8 cellular contexts compared by ENCODE assay signal in the genomic region with DNA sequence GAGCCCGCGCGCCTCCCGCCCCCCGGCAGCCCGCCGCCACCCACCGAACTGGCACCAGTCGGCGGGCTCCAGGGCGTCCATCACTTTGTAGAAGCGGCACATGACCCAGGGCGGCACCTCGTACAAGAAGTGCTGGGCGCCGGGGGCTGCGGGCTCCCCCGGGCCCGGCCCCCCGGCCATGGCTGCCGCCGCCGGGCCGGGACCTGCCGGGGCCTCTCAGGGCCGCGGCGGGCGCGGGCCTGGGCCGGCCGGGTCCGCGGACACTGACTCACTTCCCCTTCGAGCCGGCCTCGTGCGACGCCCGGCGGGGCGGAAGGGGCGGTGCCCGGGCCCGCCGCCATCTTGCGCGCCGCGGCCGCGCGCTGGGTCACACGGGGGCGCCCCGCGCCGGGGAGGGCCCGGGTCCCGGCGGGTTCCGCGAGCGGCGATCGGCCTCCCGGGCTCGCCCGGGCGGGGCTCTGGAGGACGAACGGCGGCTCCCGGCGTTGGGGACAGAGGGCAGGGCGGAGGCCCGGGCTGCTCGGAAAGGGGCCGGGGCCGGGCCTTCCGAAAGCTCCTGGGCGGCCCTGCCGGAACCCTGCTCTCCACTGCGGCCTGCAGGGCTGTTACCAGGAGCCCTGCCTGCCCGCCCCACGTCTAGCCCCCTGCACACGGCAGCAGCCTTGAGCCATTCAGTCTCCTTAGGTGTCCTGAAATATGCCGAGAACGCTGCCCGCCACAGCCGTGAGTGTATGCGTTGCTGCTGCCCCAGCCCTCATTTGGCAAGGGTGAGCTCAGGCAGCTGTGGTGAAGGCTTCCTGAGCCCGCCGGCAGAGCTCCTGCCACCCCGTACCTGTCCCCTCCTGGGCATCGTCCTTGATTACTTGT. TPM values are rescaled to one million over a fixed set of nuclear protein-coding genes. Genes with fewer than 3 reads are reported as not detected.
DNase-seq lines count a peak whose midpoint lies in the region; ATAC-seq, FAIRE-seq and TF ChIP-seq lines count a peak whose summit lies in the region.

Gene IRAK1 (minus strand): TSS at position 270 of the 867 bp plus-strand sequence. CDS start 90 bp downstream, at position 180.

- H3K9me2 ChIP-seq in HCT116 (ENCODE audit: insufficient read depth), result no peaks in the 10 kb centered on the region

- peak within 1 kb of the TSS; percentile 88 for H3K9ac ChIP-seq in HCT116 (ENCODE audit: low read length)

- H3K9me3 ChIP-seq in HCT116 (ENCODE audit: control insufficient read depth in 1 of 2, insufficient read depth in 1 of 2, low read depth in 1 of 2, low read length in 2 of 2), result no peaks in the 10 kb centered on the region
- no peaks in the 10 kb centered on the region for H3K9me3 ChIP-seq in left lung

- TF ChIP-seq CTCF in HCT116 (IDR thresholded peaks at IDR 0.05 in 2 of 3, conservative IDR thresholded peaks at IDR 0.05 in 1 of 3; ENCODE audit: borderline replicate concordance in 1 of 3, insufficient read depth in 1 of 3, low read depth in 2 of 3, low read length in 2 of 3) (no peak), left lung (IDR thresholded peaks at IDR 0.05) (no peak)

- CTCF ChIA-PET in HCT116 (lab: Charles Lee), result no interaction called here

- TF ChIP-seq POLR2A in GM12891 (IDR thresholded peaks at IDR 0.05; ENCODE audit: low read depth, low read length) (no peak), HCT116 (IDR thresholded peaks at IDR 0.05; ENCODE audit: borderline replicate concordance, extremely low read depth, insufficient read depth, insufficient read length) (peak; percentile 43)

- no TSS peak for BruUV-seq in HCT116 (replicated peaks; lab: Mats Ljungman, UMichigan)

- peaks cover 9 to 31% of the 10 kb centered on the region in 2 experiments for H3K4me1 ChIP-seq in HCT116 (ENCODE audit: control insufficient read depth in 1 of 2, insufficient read depth in 2 of 2, low read length in 2 of 2)
- H3K4me1 ChIP-seq in left lung, result peaks cover 0 to 19% of the 10 kb centered on the region in 2 donors

- intact Hi-C loops in HCT116 (cut with micrococcal nuclease) (no loop called here), left lung (cut with DNase I) (no loop called here)

- no peak within 1 kb of the TSS for H2AFZ ChIP-seq in HCT116 (ENCODE audit: low read depth, low read length, poor library complexity, severe bottlenecking)

- peak; percentile 84 for FAIRE-seq in GM12891 (lab: Jason Lieb, UNC)

- DNase-seq in GM12891 (ENCODE audit: insufficient read length, low spot score), result peak; percentile 69
- DNase-seq in HCT116 (ENCODE audit: low read depth, low spot score), result no peak
- peak; percentile 49 for DNase-seq in NAMALWA (ENCODE audit: low spot score)
- peak; percentile 26 to 41 for DNase-seq in activated CD4-positive, alpha-beta T cell treated with anti-CD3 and anti-CD28 coated beads for 24 hours (ENCODE audit: low read depth in 2 of 2)
- DNase-seq in dermis blood vessel endothelial cell, result peak; percentile 71
- DNase-seq in left lung, result peak; percentile 58 to 92
- peak; percentile 51 for DNase-seq in stimulated activated CD4-positive, alpha-beta T cell treated with anti-CD3 and anti-CD28 coated beads, Interleukin-4, amount 100 ng/mL, for 24 hours
- no peak for DNase-seq in SHP77 treated with DMSO at 0.1 percent for 48 hours (lab: John Stamatoyannopoulos, UW)

- H3K27me3 ChIP-seq in HCT116 (ENCODE audit: insufficient read depth, low read length) (no peaks in the 10 kb centered on the region), left lung (no peaks in the 10 kb centered on the region)

- H3K27ac ChIP-seq in HCT116 (ENCODE audit: low read depth, low read length) (peak within 1 kb of the TSS; percentile 88), left lung (peak within 1 kb of the TSS; percentile 86 to 92)

- POLR2A ChIA-PET in HCT116 (lab: Charles Lee), result no interaction called here

- no peaks in the 10 kb centered on the region for H4K20me1 ChIP-seq in HCT116 (ENCODE audit: insufficient read depth)

- TF ChIP-seq RAD21 in HCT116 (IDR thresholded peaks at IDR 0.05; ENCODE audit: low read depth), result no peak

- peaks cover 2 to 5% of the 10 kb centered on the region in 2 experiments; a peak in 1 of 4 replicates for H3K36me3 ChIP-seq in HCT116 (ENCODE audit: control insufficient read depth in 1 of 2, insufficient read depth in 2 of 2, low read length in 2 of 2)
- peaks cover 0 to 33% of the 10 kb centered on the region in 2 donors for H3K36me3 ChIP-seq in left lung

- ATAC-seq in HCT116, result peak; percentile 69
- ATAC-seq in left lung, result peak; percentile 82

- H3K79me2 ChIP-seq in HCT116 (ENCODE audit: insufficient read depth, low read length), result peaks cover 42% of the 10 kb centered on the region

- H3K4me2 ChIP-seq in HCT116 (ENCODE audit: low read length), result peak within 1 kb of the TSS; percentile 81

- RAD21 ChIA-PET in HCT116 (lab: Charles Lee; ENCODE audit: low non-redundant PET in 1 of 2, low total read pairs in 2 of 2, uncharacterized antibody in 2 of 2, unreplicated experiment in 2 of 2), result no interaction called here

- H3K4me3 ChIP-seq in HCT116 (replicated peaks in 1 of 2; ENCODE audit: low read depth in 1 of 2, low read length in 2 of 2) (peak within 1 kb of the TSS; percentile 68 to 69), left lung (peak within 1 kb of the TSS; percentile 36 to 62)

TF ChIP-seq in GM12891, 5 proteins besides CTCF, POLR2A, EP300 and RAD21:
- peak; percentile 56 for TF ChIP-seq SPI1 (IDR thresholded peaks at IDR 0.05; ENCODE audit: low read depth, low read length)
- TF ChIP-seq PAX5 (IDR thresholded peaks at IDR 0.05; ENCODE audit: insufficient read depth, low read length, severe bottlenecking), result no peak

TF ChIP-seq in HCT116, 20 proteins besides CTCF, POLR2A, EP300 and RAD21:
- TF ChIP-seq, protein P1, sequence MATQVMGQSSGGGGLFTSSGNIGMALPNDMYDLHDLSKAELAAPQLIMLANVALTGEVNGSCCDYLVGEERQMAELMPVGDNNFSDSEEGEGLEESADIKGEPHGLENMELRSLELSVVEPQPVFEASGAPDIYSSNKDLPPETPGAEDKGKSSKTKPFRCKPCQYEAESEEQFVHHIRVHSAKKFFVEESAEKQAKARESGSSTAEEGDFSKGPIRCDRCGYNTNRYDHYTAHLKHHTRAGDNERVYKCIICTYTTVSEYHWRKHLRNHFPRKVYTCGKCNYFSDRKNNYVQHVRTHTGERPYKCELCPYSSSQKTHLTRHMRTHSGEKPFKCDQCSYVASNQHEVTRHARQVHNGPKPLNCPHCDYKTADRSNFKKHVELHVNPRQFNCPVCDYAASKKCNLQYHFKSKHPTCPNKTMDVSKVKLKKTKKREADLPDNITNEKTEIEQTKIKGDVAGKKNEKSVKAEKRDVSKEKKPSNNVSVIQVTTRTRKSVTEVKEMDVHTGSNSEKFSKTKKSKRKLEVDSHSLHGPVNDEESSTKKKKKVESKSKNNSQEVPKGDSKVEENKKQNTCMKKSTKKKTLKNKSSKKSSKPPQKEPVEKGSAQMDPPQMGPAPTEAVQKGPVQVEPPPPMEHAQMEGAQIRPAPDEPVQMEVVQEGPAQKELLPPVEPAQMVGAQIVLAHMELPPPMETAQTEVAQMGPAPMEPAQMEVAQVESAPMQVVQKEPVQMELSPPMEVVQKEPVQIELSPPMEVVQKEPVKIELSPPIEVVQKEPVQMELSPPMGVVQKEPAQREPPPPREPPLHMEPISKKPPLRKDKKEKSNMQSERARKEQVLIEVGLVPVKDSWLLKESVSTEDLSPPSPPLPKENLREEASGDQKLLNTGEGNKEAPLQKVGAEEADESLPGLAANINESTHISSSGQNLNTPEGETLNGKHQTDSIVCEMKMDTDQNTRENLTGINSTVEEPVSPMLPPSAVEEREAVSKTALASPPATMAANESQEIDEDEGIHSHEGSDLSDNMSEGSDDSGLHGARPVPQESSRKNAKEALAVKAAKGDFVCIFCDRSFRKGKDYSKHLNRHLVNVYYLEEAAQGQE (IDR thresholded peaks at IDR 0.05; ENCODE audit: low read depth), result no peak
- TF ChIP-seq CBX3 (IDR thresholded peaks at IDR 0.05; ENCODE audit: low read depth), result no peak
- TF ChIP-seq YY1 (IDR thresholded peaks at IDR 0.05; ENCODE audit: extremely low read depth, insufficient replicate concordance, low read depth, low read length), result peak; percentile 87
- TF ChIP-seq POLR2AphosphoS5 (IDR thresholded peaks at IDR 0.05; ENCODE audit: low read depth, low read length), result peak; percentile 52
- TF ChIP-seq ZFX (IDR thresholded peaks at IDR 0.05), result peak; percentile 82

RNA-seq across cellular contexts. Expression of gene IRAK1, which starts in this region (rescaled TPM):
- polyA plus RNA-seq in GM12891 (2012; ENCODE audit: low read depth, missing spikeins), result 41.7 TPM
- total RNA-seq in HCT116 (2021; ENCODE audit: unreplicated experiment), result 92.3 TPM
- polyA plus RNA-seq in HCT116 (2012), result 104 and 125 TPM in 2 replicates
- total RNA-seq in dermis blood vessel endothelial cell, result 53.8 and 81.9 TPM in 2 replicates
- total RNA-seq in left lung, result 100 to 1,000 TPM in 1 of 2 donors, 10 to 100 TPM in 1; 92.1 to 172 TPM

Comparison
In these comparisons a context has a peak if more than half of its experiments do, and no peak if none do; other contexts are left out.
1. DNase-seq: peak in GM12891 (single experiment), NAMALWA (single experiment), activated CD4-positive, alpha-beta T cell treated with anti-CD3 and anti-CD28 coated beads for 24 hours (2 of 2), dermis blood vessel endothelial cell (single experiment), left lung (2 of 2) and stimulated activated CD4-positive, alpha-beta T cell treated with anti-CD3 and anti-CD28 coated beads, Interleukin-4, amount 100 ng/mL, for 24 hours (single experiment); none in HCT116 (single experiment) and SHP77 treated with DMSO at 0.1 percent for 48 hours (single experiment).